ENCODE assay signal across 14 cellular contexts in genomic region chr2:54429811-54430600, GRCh38. TPM values are rescaled to one million over a fixed set of nuclear protein-coding genes. Genes with fewer than 3 reads are reported as not detected.
DNase-seq lines count a peak whose midpoint lies in the region; ATAC-seq, FAIRE-seq and TF ChIP-seq lines count a peak whose summit lies in the region.
"Had no signal": no experiment of that assay in that cellular context is flagged by ENCODE, and none has a peak within 500 bp of the region (broad histone marks: within the 10 kb centered on the region; RNA-seq: fewer than 3 reads in every experiment).

No MANE protein-coding gene starts in this region.

- peak overlapping the region; percentile 12 to 86 for H3K27ac ChIP-seq in coronary artery
- H3K27ac ChIP-seq in upper lobe of left lung, result peak overlapping the region; percentile 75 to 94 (median 88)
- H3K27ac ChIP-seq: HL-60, VCaP had no signal

- no peak for TF ChIP-seq CTCF in coronary artery (IDR thresholded peaks at IDR 0.05)
- TF ChIP-seq CTCF in upper lobe of left lung (IDR thresholded peaks at IDR 0.05), result no peak

- H3K4me3 ChIP-seq in coronary artery, result no peak overlapping the region
- H3K4me3 ChIP-seq in upper lobe of left lung, result no peak overlapping the region

- no peak for ATAC-seq in activated T-cell treated with anti-CD3 and anti-CD28 coated beads, Interleukin-2, amount 50 U/mL, for 72 hours (replicated peaks in 1 of 2)
- ATAC-seq in memory B cell (ENCODE audit: low read depth) (peak; percentile 39), upper lobe of left lung (ENCODE audit: low FRiP score in 2 of 2) (peak in 1 of 2 donors; percentile 21), GM21367 (IDR thresholded peaks at IDR 0.05; ENCODE audit: unreplicated experiment) (no peak)

- H3K9me3 ChIP-seq in upper lobe of left lung, result no peaks in the 10 kb centered on the region

- H3K4me3 Mint-ChIP-seq in activated T-cell treated with anti-CD3 and anti-CD28 coated beads, Interleukin-2, amount 50 U/mL, for 72 hours, result no peak overlapping the region
- no peak overlapping the region for H3K4me3 Mint-ChIP-seq in memory B cell
- H3K4me3 Mint-ChIP-seq: activated naive CD4-positive, alpha-beta T cell treated with anti-CD3 and anti-CD28 coated beads, Interleukin-2, amount 50 U/mL, for 24 hours had no signal

- no peak for FAIRE-seq in RCC 7860 (lab: Jason Lieb, UNC)
- FAIRE-seq: G401.6 had no signal

- H3K36me3 ChIP-seq in upper lobe of left lung, result no peaks in the 10 kb centered on the region

- H3K4me1 Mint-ChIP-seq in activated T-cell treated with anti-CD3 and anti-CD28 coated beads, Interleukin-2, amount 50 U/mL, for 72 hours (ENCODE audit: low read depth), result peaks cover 4% of the 10 kb centered on the region
- H3K4me1 Mint-ChIP-seq in memory B cell, result peaks cover 6% of the 10 kb centered on the region

- H3K27ac Mint-ChIP-seq in activated T-cell treated with anti-CD3 and anti-CD28 coated beads, Interleukin-2, amount 50 U/mL, for 72 hours, result peak overlapping the region; percentile 31
- H3K27ac Mint-ChIP-seq in memory B cell, result no peak overlapping the region
- H3K27ac Mint-ChIP-seq: activated naive CD4-positive, alpha-beta T cell treated with anti-CD3 and anti-CD28 coated beads, Interleukin-2, amount 50 U/mL, for 24 hours had no signal

- H3K4me1 ChIP-seq in upper lobe of left lung, result peaks cover 67 to 75% (median 72%) of the 10 kb centered on the region in 4 donors

- DNase-seq in activated T-cell treated with anti-CD3 and anti-CD28 coated beads, Interleukin-2, amount 50 U/mL, for 72 hours, result no peak
- no peak for DNase-seq in activated T-cell treated with anti-CD3 and anti-CD28 coated beads for 4 hours
- no peak for DNase-seq in coronary artery (ENCODE audit: low spot score)
- DNase-seq in memory B cell (ENCODE audit: low spot score in 2 of 2), result no peak
- no peak for DNase-seq in upper lobe of left lung
- no peak for DNase-seq in T-helper 9 cell
- no peak for DNase-seq in RCC 7860 (ENCODE audit: low spot score)
- DNase-seq: NCI-H1417 treated with DMSO at 0.1 percent for 48 hours; stimulated activated naive CD4-positive, alpha-beta T cell had no signal

- no peak for TF ChIP-seq POLR2A in upper lobe of left lung (IDR thresholded peaks at IDR 0.05)

- H3K27me3 ChIP-seq in upper lobe of left lung, result no peaks in the 10 kb centered on the region

- WGBS in upper lobe of left lung, 2 donors, result 42 to 46% methylated on average over 13 of the region's 13 CpGs

- H3K9me3 Mint-ChIP-seq in activated T-cell treated with anti-CD3 and anti-CD28 coated beads, Interleukin-2, amount 50 U/mL, for 72 hours, result no peaks in the 10 kb centered on the region
- no peaks in the 10 kb centered on the region for H3K9me3 Mint-ChIP-seq in memory B cell
- H3K9me3 Mint-ChIP-seq: activated naive CD4-positive, alpha-beta T cell treated with anti-CD3 and anti-CD28 coated beads, Interleukin-2, amount 50 U/mL, for 24 hours had no signal

- no peaks in the 10 kb centered on the region for H3K36me3 Mint-ChIP-seq in activated T-cell treated with anti-CD3 and anti-CD28 coated beads, Interleukin-2, amount 50 U/mL, for 72 hours (ENCODE audit: insufficient read depth in 2 of 2)
- H3K36me3 Mint-ChIP-seq in memory B cell, result no peaks in the 10 kb centered on the region
- H3K36me3 Mint-ChIP-seq: activated naive CD4-positive, alpha-beta T cell treated with anti-CD3 and anti-CD28 coated beads, Interleukin-2, amount 50 U/mL, for 24 hours had no signal

- H3K27me3 Mint-ChIP-seq in activated T-cell treated with anti-CD3 and anti-CD28 coated beads, Interleukin-2, amount 50 U/mL, for 72 hours (ENCODE audit: low read depth), result no peaks in the 10 kb centered on the region
- H3K27me3 Mint-ChIP-seq in memory B cell, result peaks cover 5% of the 10 kb centered on the region
- H3K27me3 Mint-ChIP-seq: activated naive CD4-positive, alpha-beta T cell treated with anti-CD3 and anti-CD28 coated beads, Interleukin-2, amount 50 U/mL, for 24 hours had no signal

- TF ChIP-seq EP300 in upper lobe of left lung (IDR thresholded peaks at IDR 0.05), result peak in 2 of 4 donors; percentile 76

RNA-seq across cellular contexts. Expression of gene SPTBN1, which starts 26.1 kb away (rescaled TPM):
- 100 to 1,000 TPM; 120 to 136 TPM for total RNA-seq in activated T-cell treated with anti-CD3 and anti-CD28 coated beads, Interleukin-2, amount 50 U/mL, for 72 hours
- 100 to 1,000 TPM; 449 to 911 (median 654) TPM for total RNA-seq in upper lobe of left lung
